In the genomic region with DNA sequence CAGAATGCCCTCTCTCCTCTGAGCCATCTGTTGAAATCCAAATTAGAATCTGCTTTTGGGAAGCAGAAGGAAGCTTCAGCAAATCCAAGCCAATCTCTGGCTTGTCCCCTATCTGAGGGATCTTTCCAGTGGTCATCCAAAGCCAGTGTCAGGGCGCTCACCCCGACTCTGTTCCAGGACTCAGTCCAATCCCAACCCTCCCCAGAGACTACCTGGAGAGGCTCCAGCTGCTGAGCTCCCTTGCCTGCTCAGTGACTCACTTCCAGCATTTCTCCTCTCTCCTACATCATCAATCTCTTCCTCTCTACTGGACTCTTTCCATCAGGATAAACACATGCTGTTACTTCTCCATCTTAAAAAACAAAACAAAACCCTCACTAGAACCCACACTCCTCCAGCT, we compare ENCODE assay signal across 16 cellular contexts. TPM values are rescaled to one million over a fixed set of nuclear protein-coding genes. Genes with fewer than 3 reads are reported as not detected.
DNase-seq lines count a peak whose midpoint lies in the region; ATAC-seq and TF ChIP-seq lines count a peak whose summit lies in the region.
"Had no signal": no experiment of that assay in that cellular context is flagged by ENCODE, and none has a peak within 500 bp of the region (broad histone marks: within the 10 kb centered on the region; RNA-seq: fewer than 3 reads in every experiment).

No MANE protein-coding gene starts in this region.

- peaks cover 39% of the 10 kb centered on the region for H4K20me1 ChIP-seq in osteoblast (ENCODE audit: insufficient read depth, low read length)

- no peak overlapping the region for H3K27ac ChIP-seq in osteoblast (ENCODE audit: low read depth, low read length)
- H3K27ac ChIP-seq: SK-N-MC had no signal

- no peak overlapping the region for H2AFZ ChIP-seq in osteoblast (ENCODE audit: low read length)

- no peak for ATAC-seq in HG02870 (IDR thresholded peaks at IDR 0.05; ENCODE audit: unreplicated experiment)
- ATAC-seq: effector memory CD8-positive, alpha-beta T cell; K562 had no signal

- peaks cover 37% of the 10 kb centered on the region for H3K4me1 ChIP-seq in osteoblast (ENCODE audit: insufficient read depth, low read length)

- peak overlapping the region; percentile 38 for H3K4me3 ChIP-seq in osteoblast (ENCODE audit: insufficient read depth, low read length)
- H3K4me3 ChIP-seq: K562, SK-N-MC had no signal

- no peaks in the 10 kb centered on the region for H3K36me3 ChIP-seq in osteoblast (ENCODE audit: insufficient read depth, low read length)

- no peaks in the 10 kb centered on the region for H3K27me3 ChIP-seq in osteoblast (ENCODE audit: insufficient read depth, low read length)

- peak; percentile 44 for DNase-seq in AG09319 (ENCODE audit: extremely low read depth, low read depth)
- peak; percentile 93 for DNase-seq in LHCN-M2 (ENCODE audit: low read depth)
- DNase-seq in dermis blood vessel endothelial cell = peak; percentile 64
- DNase-seq in osteoblast (ENCODE audit: insufficient read length, low spot score, missing footprints) = peak; percentile 99
- DNase-seq in activated effector memory CD4-positive, alpha-beta T cell treated with anti-CD3 and anti-CD28 coated beads, Interleukin-2, amount 50 U/mL, for 16 hours = no peak
- DNase-seq in NCI-H187 (lab: John Stamatoyannopoulos, UW) = no peak
- no peak for DNase-seq in SHP77 (lab: John Stamatoyannopoulos, UW)
- DNase-seq: activated CD4-positive, alpha-beta T cell treated with anti-CD3 and anti-CD28 coated beads, Interleukin-2, amount 50 U/mL, for 4 hours; activated naive CD4-positive, alpha-beta T cell; effector memory CD8-positive, alpha-beta T cell; NCI-H526 treated with DMSO at 0.1 percent for 48 hours; trophoblast cell had no signal

- peaks cover 11% of the 10 kb centered on the region for H3K79me2 ChIP-seq in osteoblast (ENCODE audit: insufficient read depth, low read length)

- TF ChIP-seq CTCF in AG09319 (IDR thresholded peaks at IDR 0.05; ENCODE audit: low read depth, low read length) (no peak), osteoblast (IDR thresholded peaks at IDR 0.05; ENCODE audit: extremely low read depth, low read depth, low read length) (no peak)

- H3K9me3 ChIP-seq in osteoblast (ENCODE audit: low read depth, low read length) = no peaks in the 10 kb centered on the region

- H3K4me2 ChIP-seq in osteoblast (ENCODE audit: insufficient read depth, low read length) = peak overlapping the region; percentile 55

RNA-seq across cellular contexts. Expression of gene MATCAP1, which starts 2.4 kb away (rescaled TPM):
- 21.5 and 25.8 TPM in 2 replicates for total RNA-seq in LHCN-M2 (2014; rRNA removed)
- polyA plus RNA-seq in LHCN-M2 (2012) = 8.7 TPM
- total RNA-seq in dermis blood vessel endothelial cell = 7.1 and 11.4 TPM in 2 replicates
- 3.6 and 4.7 TPM in 2 replicates for total RNA-seq in osteoblast

RNA-seq across cellular contexts. Expression of gene EXOC3L1, which starts 8.6 kb away (rescaled TPM):
- 5.1 and 10.3 TPM in 2 replicates for total RNA-seq in LHCN-M2 (2014; rRNA removed)
- 1.2 TPM for polyA plus RNA-seq in LHCN-M2 (2012)
- 45.8 and 50.7 TPM in 2 replicates for total RNA-seq in dermis blood vessel endothelial cell
- total RNA-seq in osteoblast = not detected in 2 replicates
- total RNA-seq: K562, osteocyte had no signal

RNA-seq across cellular contexts. Expression of gene E2F4, which starts 10.6 kb away (rescaled TPM):
- total RNA-seq in LHCN-M2 (2014; rRNA removed) (126 and 153 TPM in 2 replicates), dermis blood vessel endothelial cell (93.1 and 104 TPM in 2 replicates), osteoblast (51.9 and 56.5 TPM in 2 replicates)
- 34.0 TPM for polyA plus RNA-seq in LHCN-M2 (2012)

RNA-seq across cellular contexts. Expression of gene NOL3, which starts 11.0 kb away (rescaled TPM):
- 58.0 and 58.6 TPM in 2 replicates for total RNA-seq in LHCN-M2 (2014; rRNA removed)
- 61.0 TPM for polyA plus RNA-seq in LHCN-M2 (2012)
- 8.6 and 8.8 TPM in 2 replicates for total RNA-seq in dermis blood vessel endothelial cell
- total RNA-seq in osteoblast = 9.1 and 10.9 TPM in 2 replicates

RNA-seq across cellular contexts. Expression of gene HSF4, which starts 16.8 kb away (rescaled TPM):
- total RNA-seq in LHCN-M2 (2014; rRNA removed) (19.4 and 29.1 TPM in 2 replicates), dermis blood vessel endothelial cell (0.65 and 2.0 TPM in 2 replicates), osteoblast (5.8 and 8.5 TPM in 2 replicates)
- polyA plus RNA-seq in LHCN-M2 (2012) = 4.8 TPM

Comparison
In these comparisons a context has a peak if more than half of its experiments do, and no peak if none do; other contexts are left out.
1. DNase-seq: peak in AG09319 (single experiment), LHCN-M2 (single experiment), dermis blood vessel endothelial cell (single experiment) and osteoblast (single experiment); none in activated effector memory CD4-positive, alpha-beta T cell treated with anti-CD3 and anti-CD28 coated beads, Interleukin-2, amount 50 U/mL, for 16 hours (single experiment), NCI-H187 (0 of 2) and SHP77 (0 of 2).